In genomic region chr2:233469261-233470006, GRCh38 we compare ENCODE assay signal across 11 cellular contexts.
DNase-seq lines count a peak whose midpoint lies in the region; ATAC-seq and TF ChIP-seq lines count a peak whose summit lies in the region.
"Had no signal": no experiment of that assay in that cellular context is flagged by ENCODE, and none has a peak within 500 bp of the region (broad histone marks: within the 10 kb centered on the region; RNA-seq: fewer than 3 reads in every experiment).

No MANE protein-coding gene starts in this region.

- TF ChIP-seq EP300 in upper lobe of left lung (IDR thresholded peaks at IDR 0.05), result no peak

- no peaks in the 10 kb centered on the region for H3K27me3 ChIP-seq in upper lobe of left lung

- no peak overlapping the region for H3K4me3 Mint-ChIP-seq in activated T-cell treated with anti-CD3 and anti-CD28 coated beads, Interleukin-2, amount 50 U/mL, for 4 hours
- H3K4me3 Mint-ChIP-seq in glutamatergic neuron (ENCODE audit: unreplicated experiment) (no peak overlapping the region), nephron (no peak overlapping the region)

- H3K4me1 Mint-ChIP-seq in activated T-cell treated with anti-CD3 and anti-CD28 coated beads, Interleukin-2, amount 50 U/mL, for 4 hours (ENCODE audit: low read depth), result no peaks in the 10 kb centered on the region
- peaks cover 4% of the 10 kb centered on the region for H3K4me1 Mint-ChIP-seq in glutamatergic neuron (ENCODE audit: low read depth, unreplicated experiment)
- peaks cover 8% of the 10 kb centered on the region for H3K4me1 Mint-ChIP-seq in nephron

- H3K4me3 ChIP-seq in upper lobe of left lung, result no peak overlapping the region

- 86 to 90% methylated on average over 23 to 32 of the region's 32 CpGs for WGBS in upper lobe of left lung, 2 donors

- TF ChIP-seq CTCF in glutamatergic neuron (IDR thresholded peaks at IDR 0.05; ENCODE audit: partially characterized antibody, unreplicated experiment), result no peak
- no peak for TF ChIP-seq CTCF in nephron (IDR thresholded peaks at IDR 0.05; ENCODE audit: unreplicated experiment in 3 of 3)
- TF ChIP-seq CTCF in upper lobe of left lung (IDR thresholded peaks at IDR 0.05), result no peak

- H3K9me3 Mint-ChIP-seq in activated T-cell treated with anti-CD3 and anti-CD28 coated beads, Interleukin-2, amount 50 U/mL, for 4 hours, result no peaks in the 10 kb centered on the region
- H3K9me3 Mint-ChIP-seq in glutamatergic neuron (ENCODE audit: unreplicated experiment) (peaks cover 2% of the 10 kb centered on the region), nephron (no peaks in the 10 kb centered on the region)

- DNase-seq in activated T-cell treated with anti-CD3 and anti-CD28 coated beads, Interleukin-2, amount 50 U/mL, for 1 hour, result peak; percentile 10
- no peak for DNase-seq in activated T-cell treated with anti-CD3 and anti-CD28 coated beads, Interleukin-2, amount 50 U/mL, for 4 hours
- DNase-seq in glutamatergic neuron (peak; percentile 10), upper lobe of left lung (peak in 1 of 2 donors; percentile 86), COLO668 (lab: John Stamatoyannopoulos, UW; ENCODE audit: unreplicated experiment) (no peak), NCI-H226 (no peak)
- DNase-seq in activated CD4-positive, alpha-beta T cell treated with anti-CD3 and anti-CD28 coated beads, Interleukin-2, amount 50 U/mL, for 4 hours, result no peak
- DNase-seq: KBM-7, kidney glomerular epithelial cell, NCI-H524 treated with DMSO at 0.1 percent for 48 hours had no signal

- peak overlapping the region; percentile 17 to 62 (median 52) for H3K27ac ChIP-seq in upper lobe of left lung

- H3K4me1 ChIP-seq in upper lobe of left lung, result peaks cover 0 to 8% (median 3%) of the 10 kb centered on the region in 4 donors

- H3K36me3 ChIP-seq in upper lobe of left lung, result peaks cover 11 to 70% (median 51%) of the 10 kb centered on the region in 4 donors

- no peak for ATAC-seq in activated T-cell treated with anti-CD3 and anti-CD28 coated beads, Interleukin-2, amount 50 U/mL, for 4 hours
- ATAC-seq in upper lobe of left lung (ENCODE audit: low FRiP score in 2 of 2), result peak in 1 of 2 donors; percentile 10

- no peaks in the 10 kb centered on the region for H3K9me3 ChIP-seq in upper lobe of left lung

- peaks cover 51% of the 10 kb centered on the region for H3K36me3 Mint-ChIP-seq in activated T-cell treated with anti-CD3 and anti-CD28 coated beads, Interleukin-2, amount 50 U/mL, for 4 hours (ENCODE audit: insufficient read depth)
- H3K36me3 Mint-ChIP-seq in glutamatergic neuron (ENCODE audit: unreplicated experiment) (peaks cover 4% of the 10 kb centered on the region), nephron (ENCODE audit: low read depth) (peaks cover 62% of the 10 kb centered on the region)

- no peaks in the 10 kb centered on the region for H3K27me3 Mint-ChIP-seq in activated T-cell treated with anti-CD3 and anti-CD28 coated beads, Interleukin-2, amount 50 U/mL, for 4 hours (ENCODE audit: low read depth)
- H3K27me3 Mint-ChIP-seq in glutamatergic neuron (ENCODE audit: unreplicated experiment) (no peaks in the 10 kb centered on the region), nephron (ENCODE audit: low read depth) (no peaks in the 10 kb centered on the region)

- TF ChIP-seq POLR2A in upper lobe of left lung (IDR thresholded peaks at IDR 0.05), result no peak

- H3K27ac Mint-ChIP-seq in glutamatergic neuron (ENCODE audit: unreplicated experiment) (peak overlapping the region; percentile 48), nephron (peak overlapping the region; percentile 59 to 82 (median 60))

Comparison
In these comparisons a context has a peak if more than half of its experiments do, and no peak if none do; other contexts are left out.
1. DNase-seq: peak in activated T-cell treated with anti-CD3 and anti-CD28 coated beads, Interleukin-2, amount 50 U/mL, for 1 hour (single experiment) and glutamatergic neuron (single experiment); none in activated T-cell treated with anti-CD3 and anti-CD28 coated beads, Interleukin-2, amount 50 U/mL, for 4 hours (single experiment), COLO668 (single experiment), activated CD4-positive, alpha-beta T cell treated with anti-CD3 and anti-CD28 coated beads, Interleukin-2, amount 50 U/mL, for 4 hours (0 of 2) and NCI-H226 (single experiment).